In the genomic region with DNA sequence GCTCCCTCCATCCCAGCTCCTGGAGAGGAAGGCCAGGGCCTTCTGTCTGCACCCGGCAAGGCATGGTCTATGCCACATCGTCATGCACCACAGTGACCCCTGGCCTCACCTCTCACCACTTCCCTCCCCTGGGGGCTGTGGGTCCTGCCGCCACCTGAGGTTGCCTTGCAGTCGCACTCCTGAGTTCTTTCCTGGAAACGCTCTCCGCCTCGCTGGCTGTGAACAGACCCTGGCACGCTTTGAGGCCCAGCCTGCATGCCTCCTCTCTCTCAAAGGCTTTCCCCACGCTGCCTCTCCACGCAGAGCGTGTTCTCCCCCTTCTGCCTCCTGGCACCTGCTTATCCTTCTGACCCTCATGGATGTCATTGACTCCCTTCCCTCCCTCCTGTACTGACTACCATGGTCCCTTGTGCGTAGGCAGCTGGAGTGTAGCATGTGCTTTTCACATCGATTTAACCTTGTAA, we compare ENCODE assay signal across 12 cellular contexts. TPM values are rescaled to one million over a fixed set of nuclear protein-coding genes. Genes with fewer than 3 reads are reported as not detected.
DNase-seq lines count a peak whose midpoint lies in the region; ATAC-seq, FAIRE-seq and TF ChIP-seq lines count a peak whose summit lies in the region.
"Had no signal": no experiment of that assay in that cellular context is flagged by ENCODE, and none has a peak within 500 bp of the region (broad histone marks: within the 10 kb centered on the region; RNA-seq: fewer than 3 reads in every experiment).

No MANE protein-coding gene starts in this region.

- H3K9me3 Mint-ChIP-seq in activated CD4-positive, alpha-beta memory T cell treated with anti-CD3 and anti-CD28 coated beads for 36 hours = no peaks in the 10 kb centered on the region
- no peaks in the 10 kb centered on the region for H3K9me3 Mint-ChIP-seq in stimulated activated effector memory CD8-positive, alpha-beta T cell treated with anti-CD3 and anti-CD28 coated beads, Interleukin-12 subunit alpha, Interleukin-12 subunit beta, amount 100 ng/mL, for 72 hours

- peak; percentile 25 for DNase-seq in activated CD4-positive, alpha-beta T cell treated with anti-CD3 and anti-CD28 coated beads for 48 hours
- no peak for DNase-seq in activated CD4-positive, alpha-beta T cell treated with anti-CD3 and anti-CD28 coated beads, Interleukin-2, amount 50 U/mL, for 48 hours
- DNase-seq in activated CD4-positive, alpha-beta memory T cell treated with anti-CD3 and anti-CD28 coated beads for 36 hours = peak; percentile 34
- DNase-seq in left ventricle myocardium inferior (peak; percentile 28), iPS-NIHi7 (ENCODE audit: extremely low spot score) (no peak), frontal cortex (ENCODE audit: low spot score in 2 of 2) (no peak)
- DNase-seq in stimulated activated effector memory CD8-positive, alpha-beta T cell treated with anti-CD3 and anti-CD28 coated beads, Interleukin-12 subunit alpha, Interleukin-12 subunit beta, amount 100 ng/mL, for 72 hours (ENCODE audit: low spot score in 2 of 2) = peak; percentile 25 to 64
- DNase-seq: erythroblast, MM.1S had no signal

- H3K4me3 Mint-ChIP-seq in activated CD4-positive, alpha-beta memory T cell treated with anti-CD3 and anti-CD28 coated beads for 36 hours = no peak overlapping the region
- H3K4me3 Mint-ChIP-seq in stimulated activated effector memory CD8-positive, alpha-beta T cell treated with anti-CD3 and anti-CD28 coated beads, Interleukin-12 subunit alpha, Interleukin-12 subunit beta, amount 100 ng/mL, for 72 hours = no peak overlapping the region

- H3K27ac ChIP-seq in left ventricle myocardium inferior (replicated peaks) = peak overlapping the region; percentile 72
- H3K27ac ChIP-seq: SK-N-MC had no signal

- H3K27me3 Mint-ChIP-seq in activated CD4-positive, alpha-beta memory T cell treated with anti-CD3 and anti-CD28 coated beads for 36 hours = no peaks in the 10 kb centered on the region

- FAIRE-seq in frontal cortex (lab: Jason Lieb, UNC) = no peak

- intact Hi-C loops in activated CD4-positive, alpha-beta memory T cell treated with anti-CD3 and anti-CD28 coated beads for 36 hours (cut with micrococcal nuclease) = loop anchor here (5.0 kb wide), 1 partner anchor 99 kb away; no protein-coding TSS in a partner anchor
- intact Hi-C loops in left ventricle myocardium inferior (cut with micrococcal nuclease) = no loop called here

- peaks cover 48% of the 10 kb centered on the region for H3K4me1 Mint-ChIP-seq in activated CD4-positive, alpha-beta memory T cell treated with anti-CD3 and anti-CD28 coated beads for 36 hours (ENCODE audit: low read depth)
- H3K4me1 Mint-ChIP-seq in stimulated activated effector memory CD8-positive, alpha-beta T cell treated with anti-CD3 and anti-CD28 coated beads, Interleukin-12 subunit alpha, Interleukin-12 subunit beta, amount 100 ng/mL, for 72 hours = peaks cover 46% of the 10 kb centered on the region

- TF ChIP-seq CTCF in left ventricle myocardium inferior (IDR thresholded peaks at IDR 0.05; ENCODE audit: borderline replicate concordance) = no peak

- peaks cover 4% of the 10 kb centered on the region for H3K36me3 ChIP-seq in left ventricle myocardium inferior

- H3K27ac Mint-ChIP-seq in activated CD4-positive, alpha-beta memory T cell treated with anti-CD3 and anti-CD28 coated beads for 36 hours = no peak overlapping the region
- no peak overlapping the region for H3K27ac Mint-ChIP-seq in stimulated activated effector memory CD8-positive, alpha-beta T cell treated with anti-CD3 and anti-CD28 coated beads, Interleukin-12 subunit alpha, Interleukin-12 subunit beta, amount 100 ng/mL, for 72 hours

- H3K4me3 ChIP-seq in left ventricle myocardium inferior = peak overlapping the region; percentile 8
- H3K4me3 ChIP-seq: SK-N-MC had no signal

- POLR2A ChIA-PET in activated CD4-positive, alpha-beta memory T cell treated with anti-CD3 and anti-CD28 coated beads for 36 hours (lab: Charles Lee) = no interaction called here

- H3K36me3 Mint-ChIP-seq in activated CD4-positive, alpha-beta memory T cell treated with anti-CD3 and anti-CD28 coated beads for 36 hours = peaks cover 5% of the 10 kb centered on the region
- peaks cover 25% of the 10 kb centered on the region for H3K36me3 Mint-ChIP-seq in stimulated activated effector memory CD8-positive, alpha-beta T cell treated with anti-CD3 and anti-CD28 coated beads, Interleukin-12 subunit alpha, Interleukin-12 subunit beta, amount 100 ng/mL, for 72 hours

- CTCF ChIA-PET in activated CD4-positive, alpha-beta memory T cell treated with anti-CD3 and anti-CD28 coated beads for 36 hours (lab: Charles Lee) = no interaction called here

- ATAC-seq in stimulated activated effector memory CD8-positive, alpha-beta T cell treated with anti-CD3 and anti-CD28 coated beads, Interleukin-12 subunit alpha, Interleukin-12 subunit beta, amount 100 ng/mL, for 72 hours = peak; percentile 80
- ATAC-seq in GM21367 (IDR thresholded peaks at IDR 0.05; ENCODE audit: unreplicated experiment) = no peak
- ATAC-seq: left lobe of liver had no signal

- H3K4me1 ChIP-seq in left ventricle myocardium inferior = peaks cover 92% of the 10 kb centered on the region

- H3K27me3 ChIP-seq in left ventricle myocardium inferior (ENCODE audit: low read depth) = no peaks in the 10 kb centered on the region

- H3K9me3 ChIP-seq in left ventricle myocardium inferior (replicated peaks) = no peaks in the 10 kb centered on the region

RNA-seq across cellular contexts. Expression of gene SEC14L1, which starts 45.4 kb away (rescaled TPM):
- total RNA-seq in activated CD4-positive, alpha-beta memory T cell treated with anti-CD3 and anti-CD28 coated beads for 36 hours = 10 to 100 TPM; 68.1 to 68.5 TPM
- total RNA-seq in left ventricle myocardium inferior (55.5 TPM), frontal cortex (56.3 TPM)

Comparison
In these comparisons a context has a peak if more than half of its experiments do, and no peak if none do; other contexts are left out.
1. DNase-seq: peak in activated CD4-positive, alpha-beta T cell treated with anti-CD3 and anti-CD28 coated beads for 48 hours (single experiment), activated CD4-positive, alpha-beta memory T cell treated with anti-CD3 and anti-CD28 coated beads for 36 hours (single experiment), left ventricle myocardium inferior (single experiment) and stimulated activated effector memory CD8-positive, alpha-beta T cell treated with anti-CD3 and anti-CD28 coated beads, Interleukin-12 subunit alpha, Interleukin-12 subunit beta, amount 100 ng/mL, for 72 hours (2 of 2); none in activated CD4-positive, alpha-beta T cell treated with anti-CD3 and anti-CD28 coated beads, Interleukin-2, amount 50 U/mL, for 48 hours (0 of 2), iPS-NIHi7 (single experiment) and frontal cortex (0 of 2).